1 cellular context compared by ENCODE assay signal in genomic region chr2:25228848-25229674, GRCh38.
TF ChIP-seq lines count a peak whose summit lies in the region.

No MANE protein-coding gene starts in this region.

TF ChIP-seq in HepG2, 621 proteins besides CTCF, POLR2A, EP300 and RAD21 (continued from another document):
- no peak for TF ChIP-seq ZBTB40 (IDR thresholded peaks at IDR 0.05)
- TF ChIP-seq ZBTB40 (CRISPR knock-in tag; IDR thresholded peaks at IDR 0.05): no peak
- TF ChIP-seq HMGXB4 (CRISPR knock-in tag; IDR thresholded peaks at IDR 0.05; ENCODE audit: borderline replicate concordance in 1 of 2, low read depth in 1 of 2): peak; percentile 55 to 58; a peak in 2 of 4 replicates
- no peak for TF ChIP-seq U2AF1 (optimal IDR thresholded peaks at IDR 0.05; ENCODE audit: low read depth, low read length)
- no peak for TF ChIP-seq NBN (conservative IDR thresholded peaks at IDR 0.05)
- no peak for TF ChIP-seq ZNF282 (IDR thresholded peaks at IDR 0.05; ENCODE audit: partially characterized antibody)
- TF ChIP-seq ZMYM4 (CRISPR knock-in tag; IDR thresholded peaks at IDR 0.05): no peak
- TF ChIP-seq ZNF616 (CRISPR knock-in tag; IDR thresholded peaks at IDR 0.05; ENCODE audit: low read depth): no peak
- no peak for TF ChIP-seq JARID2 (CRISPR knock-in tag; IDR thresholded peaks at IDR 0.05; ENCODE audit: insufficient replicate concordance)
- no peak for TF ChIP-seq ZNF10 (CRISPR knock-in tag; IDR thresholded peaks at IDR 0.05; ENCODE audit: borderline replicate concordance, low read depth)
- no peak for TF ChIP-seq SOX6 (IDR thresholded peaks at IDR 0.05)
- TF ChIP-seq SOX6 (CRISPR knock-in tag; IDR thresholded peaks at IDR 0.05): 0 out of 2 replicates have a peak, but pooled peaks have one; percentile 21
- TF ChIP-seq ARID2 (CRISPR knock-in tag; IDR thresholded peaks at IDR 0.05; ENCODE audit: borderline replicate concordance): 0 out of 2 replicates have a peak, but pooled peaks have one; percentile 35
- no peak for TF ChIP-seq SETDB1 (CRISPR knock-in tag; IDR thresholded peaks at IDR 0.05; ENCODE audit: borderline replicate concordance)
- TF ChIP-seq RFXAP (CRISPR knock-in tag; IDR thresholded peaks at IDR 0.05; ENCODE audit: borderline replicate concordance): peak; percentile 35; the same call in 1 of the 2 replicates
- TF ChIP-seq XBP1 (CRISPR knock-in tag; IDR thresholded peaks at IDR 0.05): no peak
- TF ChIP-seq ZNF530 (CRISPR knock-in tag; IDR thresholded peaks at IDR 0.05; ENCODE audit: low read depth): no peak
- TF ChIP-seq TEAD3 (CRISPR knock-in tag; optimal IDR thresholded peaks at IDR 0.05; ENCODE audit: borderline replicate concordance): no peak
- TF ChIP-seq ZBTB3 (CRISPR knock-in tag; IDR thresholded peaks at IDR 0.05; ENCODE audit: borderline replicate concordance, low read depth): no peak
- no peak for TF ChIP-seq NFE2 (CRISPR knock-in tag; IDR thresholded peaks at IDR 0.05)
- TF ChIP-seq TFDP1 (CRISPR knock-in tag; IDR thresholded peaks at IDR 0.05; ENCODE audit: borderline replicate concordance): no peak
- no peak for TF ChIP-seq TCF7 (IDR thresholded peaks at IDR 0.05; ENCODE audit: low read depth)
TF ChIP-seq in HepG2: peak in this region for 26.
